17 cellular contexts compared by ENCODE assay signal in genomic region chr2:37180006-37180639, GRCh38. TPM values are rescaled to one million over a fixed set of nuclear protein-coding genes. Genes with fewer than 3 reads are reported as not detected.
DNase-seq lines count a peak whose midpoint lies in the region; ATAC-seq and TF ChIP-seq lines count a peak whose summit lies in the region.
"Had no signal": no experiment of that assay in that cellular context is flagged by ENCODE, and none has a peak within 500 bp of the region (broad histone marks: within the 10 kb centered on the region; RNA-seq: fewer than 3 reads in every experiment).

No MANE protein-coding gene starts in this region.

- H3K36me3 ChIP-seq in HEK293 (ENCODE audit: control insufficient read depth in 2 of 2, insufficient read depth in 1 of 2, low read length in 2 of 2) (no peaks in the 10 kb centered on the region), left lung (no peaks in the 10 kb centered on the region)

- CTCF ChIA-PET in HEK293 (lab: Yijun Ruan, JAX) (interaction anchor here (0.7 to 2.0 kb wide), 4 partner anchors 9 to 234 kb away, joined by 3 to 12 read pairs (median 6); no protein-coding TSS in a partner anchor), MCF 10A (lab: Yijun Ruan, JAX) (interaction anchor here (0.6 to 1.1 kb wide), 2 partner anchors 11 to 13 kb away, joined by 3 to 4 read pairs; no protein-coding TSS in a partner anchor)

- TF ChIP-seq CTCF in AG10803 (conservative IDR thresholded peaks at IDR 0.05; ENCODE audit: low read length) (0 out of 2 replicates have a peak, but pooled peaks have one; percentile 4), HEK293 (tag by site-specific recombination; IDR thresholded peaks at IDR 0.05) (no peak), MCF 10A (IDR thresholded peaks at IDR 0.05; ENCODE audit: unreplicated experiment) (no peak), left lung (IDR thresholded peaks at IDR 0.05) (no peak)

- BruUV-seq in MCF 10A (replicated peaks; lab: Mats Ljungman, UMichigan): no TSS peak

- H3K27me3 ChIP-seq in left lung: no peaks in the 10 kb centered on the region

- H3K4me1 ChIP-seq in HEK293 (ENCODE audit: control insufficient read depth, insufficient read depth, low read length) (no peaks in the 10 kb centered on the region), left lung (no peaks in the 10 kb centered on the region)

- peak; percentile 15 for ATAC-seq in left lung
- ATAC-seq: esophagus mucosa, T-cell had no signal

- peak overlapping the region; percentile 47 for H3K27ac Mint-ChIP-seq in MCF 10A (ENCODE audit: low read depth, unreplicated experiment)
- H3K27ac Mint-ChIP-seq: T-cell had no signal

- no peaks in the 10 kb centered on the region for H3K9me3 ChIP-seq in HEK293 (ENCODE audit: control insufficient read depth, insufficient read depth, low read depth, low read length)
- no peaks in the 10 kb centered on the region for H3K9me3 ChIP-seq in left lung

- no peak overlapping the region for H3K27ac ChIP-seq in HEK293 (ENCODE audit: extremely low read depth, low read depth, low read length)
- H3K27ac ChIP-seq in left lung: no peak overlapping the region

- POLR2A ChIA-PET in HEK293 (lab: Yijun Ruan, JAX): interaction anchor here (0.5 kb wide), 1 partner anchor 11 kb away, joined by 4 read pairs; no protein-coding TSS in a partner anchor
- POLR2A ChIA-PET in MCF 10A (lab: Yijun Ruan, JAX): interaction anchor here (0.8 to 3.3 kb wide), 6 partner anchors 10 to 20 kb away, joined by 3 to 12 read pairs (median 3); partner anchors contain the start of gene CEBPZOS

- DNase-seq in AG10803 (ENCODE audit: low read depth) (peak; percentile 18), MCF 10A (ENCODE audit: unreplicated experiment) (no peak), left lung (no peak), NCI-H526 treated with DMSO at 0.1 percent for 48 hours (lab: John Stamatoyannopoulos, UW) (no peak), NCI-H2171 treated with DMSO at 0.1 percent for 48 hours (lab: John Stamatoyannopoulos, UW) (no peak), HuH-7.5 (ENCODE audit: low spot score) (no peak), dermis blood vessel endothelial cell (no peak)
- DNase-seq: activated CD4-positive, CD25-positive, alpha-beta regulatory T cell; activated T-cell treated with anti-CD3 and anti-CD28 coated beads for 4 hours; AML-193; cerebellar nuclear complex; NCI-H1048; NCI-H226; T-cell had no signal

- no peaks in the 10 kb centered on the region for H3K9me3 Mint-ChIP-seq in MCF 10A (ENCODE audit: unreplicated experiment)
- H3K9me3 Mint-ChIP-seq: T-cell had no signal

- H3K27me3 Mint-ChIP-seq in MCF 10A (ENCODE audit: insufficient read depth, unreplicated experiment): no peaks in the 10 kb centered on the region

- H3K36me3 Mint-ChIP-seq in MCF 10A (ENCODE audit: insufficient read depth, unreplicated experiment): no peaks in the 10 kb centered on the region
- H3K36me3 Mint-ChIP-seq: T-cell had no signal

- H3K4me3 Mint-ChIP-seq in MCF 10A (ENCODE audit: unreplicated experiment): no peak overlapping the region
- H3K4me3 Mint-ChIP-seq: T-cell had no signal

- intact Hi-C loops in MCF 10A (cut with micrococcal nuclease): no loop called here
- intact Hi-C loops in left lung (cut with DNase I): no loop called here

- no peak overlapping the region for H3K4me3 ChIP-seq in AG10803 (ENCODE audit: low read length)
- H3K4me3 ChIP-seq in HEK293 (ENCODE audit: low read depth, low read length): no peak overlapping the region
- H3K4me3 ChIP-seq in left lung: no peak overlapping the region

- H3K4me1 Mint-ChIP-seq in MCF 10A (ENCODE audit: insufficient read depth, unreplicated experiment): peaks cover 11% of the 10 kb centered on the region
- H3K4me1 Mint-ChIP-seq: T-cell had no signal

TF ChIP-seq in HEK293, 187 proteins besides CTCF, POLR2A, EP300 and RAD21:
- TF ChIP-seq ZNF621 (tag by site-specific recombination; IDR thresholded peaks at IDR 0.05) (no peak), ZBTB17 (tag by site-specific recombination; IDR thresholded peaks at IDR 0.05) (peak; percentile 92)

RNA-seq across cellular contexts. Expression of gene SULT6B1, which starts 8.3 kb away (rescaled TPM):
- not detected in 2 replicates for total RNA-seq in MCF 10A (2022)
- not detected for total RNA-seq in left lung
- total RNA-seq in dermis blood vessel endothelial cell: not detected in 2 replicates
- total RNA-seq: esophagus mucosa, posterior vena cava, T-cell had no signal

RNA-seq across cellular contexts. Expression of gene CEBPZOS, which starts 16.2 kb away (rescaled TPM):
- total RNA-seq in MCF 10A (2022) (38.5 and 64.5 TPM in 2 replicates), left lung (10 to 100 TPM; 33.1 to 38.8 TPM), dermis blood vessel endothelial cell (10.6 and 13.8 TPM in 2 replicates)

RNA-seq across cellular contexts. Expression of gene EIF2AK2, which starts 23.3 kb away (rescaled TPM):
- total RNA-seq in MCF 10A (2022) (29.6 and 39.3 TPM in 2 replicates), left lung (10 to 100 TPM; 53.3 to 54.2 TPM), dermis blood vessel endothelial cell (18.9 and 33.2 TPM in 2 replicates)

RNA-seq across cellular contexts. Expression of gene CEBPZ, which starts 51.3 kb away (rescaled TPM):
- 46.6 and 61.7 TPM in 2 replicates for total RNA-seq in MCF 10A (2022)
- total RNA-seq in left lung: 10 to 100 TPM; 36.0 to 42.5 TPM
- 56.0 and 63.5 TPM in 2 replicates for total RNA-seq in dermis blood vessel endothelial cell

RNA-seq across cellular contexts. Expression of gene NDUFAF7, which starts 51.3 kb away (rescaled TPM):
- total RNA-seq in MCF 10A (2022) (16.1 and 18.3 TPM in 2 replicates), left lung (10 to 100 TPM; 12.3 to 17.4 TPM), dermis blood vessel endothelial cell (11.3 and 15.7 TPM in 2 replicates)
